In the genomic region with DNA sequence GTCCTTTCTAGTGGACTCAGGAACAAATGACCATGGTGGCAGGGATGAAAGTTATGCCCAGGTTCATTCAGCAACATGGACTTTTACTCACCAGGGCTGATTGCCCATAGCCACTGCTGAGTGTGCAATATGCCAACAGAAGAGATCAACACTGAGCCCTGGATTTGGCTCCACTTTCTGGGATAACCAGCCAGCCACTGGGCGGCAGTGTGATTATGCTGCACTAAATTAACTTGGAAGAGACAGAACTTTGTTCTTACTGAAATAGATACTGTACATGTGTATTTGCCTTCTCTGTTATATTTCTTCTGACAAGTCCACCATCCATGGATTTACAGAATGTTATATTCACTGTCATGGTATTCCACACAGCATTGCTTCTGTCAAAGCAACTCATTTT, we compare ENCODE assay signal across 8 cellular contexts.
A peak's percentile ranks its signal among the peaks of the same experiment; 100 is the strongest.
DNase-seq lines count a peak whose midpoint lies in the region; ATAC-seq lines count a peak whose summit lies in the region.

No MANE protein-coding gene starts in this region.

- no peak overlapping the region for H3K27ac ChIP-seq in SJCRH30

- H3K36me3 ChIP-seq in SJCRH30: no peaks in the 10 kb centered on the region

- no peaks in the 10 kb centered on the region for H3K4me1 Mint-ChIP-seq in activated T-cell treated with anti-CD3 and anti-CD28 coated beads, Interleukin-2, amount 50 U/mL, for 4 hours (ENCODE audit: low read depth)

- no peaks in the 10 kb centered on the region for H3K27me3 ChIP-seq in SJCRH30

- H3K9me3 ChIP-seq in SJCRH30 (replicated peaks): no peaks in the 10 kb centered on the region

- no peaks in the 10 kb centered on the region for H3K36me3 Mint-ChIP-seq in activated T-cell treated with anti-CD3 and anti-CD28 coated beads, Interleukin-2, amount 50 U/mL, for 4 hours (ENCODE audit: insufficient read depth)

- H3K4me3 Mint-ChIP-seq in activated T-cell treated with anti-CD3 and anti-CD28 coated beads, Interleukin-2, amount 50 U/mL, for 4 hours: no peak overlapping the region

- no peaks in the 10 kb centered on the region for H3K27me3 Mint-ChIP-seq in activated T-cell treated with anti-CD3 and anti-CD28 coated beads, Interleukin-2, amount 50 U/mL, for 4 hours (ENCODE audit: low read depth)

- no peaks in the 10 kb centered on the region for H3K4me1 ChIP-seq in SJCRH30

- intact Hi-C loops in head of caudate nucleus (cut with DNase I): no loop called here

- H3K9me3 Mint-ChIP-seq in activated T-cell treated with anti-CD3 and anti-CD28 coated beads, Interleukin-2, amount 50 U/mL, for 4 hours: peaks cover 12% of the 10 kb centered on the region

- DNase-seq in NCI-H2227 (lab: John Stamatoyannopoulos, UW; ENCODE audit: unreplicated experiment) (peak; percentile 1), NCI-H2227 treated with DMSO at 0.1 percent for 48 hours (lab: John Stamatoyannopoulos, UW) (no peak), SJCRH30 (peak; percentile 15 to 45), head of caudate nucleus (peak in 36 of 42 donors; percentile 11 to 75 (median 48)), superior temporal gyrus (ENCODE audit: extremely low spot score) (peak; percentile 76), LoVo (ENCODE audit: low spot score) (no peak)
- no peak for DNase-seq in central memory CD4-positive, alpha-beta T cell
- no peak for DNase-seq in activated T-cell treated with anti-CD3 and anti-CD28 coated beads, Interleukin-2, amount 50 U/mL, for 4 hours

- ATAC-seq in activated T-cell treated with anti-CD3 and anti-CD28 coated beads, Interleukin-2, amount 50 U/mL, for 4 hours: no peak

- no peak overlapping the region for H3K4me3 ChIP-seq in SJCRH30

Comparison
In these comparisons a context has a peak if more than half of its experiments do, and no peak if none do; other contexts are left out.
1. DNase-seq: peak in NCI-H2227 (single experiment), SJCRH30 (2 of 2), head of caudate nucleus (36 of 42) and superior temporal gyrus (single experiment); none in NCI-H2227 treated with DMSO at 0.1 percent for 48 hours (single experiment), central memory CD4-positive, alpha-beta T cell (single experiment), activated T-cell treated with anti-CD3 and anti-CD28 coated beads, Interleukin-2, amount 50 U/mL, for 4 hours (single experiment) and LoVo (single experiment).